Comparison of ENCODE assay signal across 12 cellular contexts in genomic region chr20:37295595-37295994, GRCh38. TPM values are rescaled to one million over a fixed set of nuclear protein-coding genes. Genes with fewer than 3 reads are reported as not detected.
A peak's percentile ranks its signal among the peaks of the same experiment; 100 is the strongest.
DNase-seq lines count a peak whose midpoint lies in the region; ATAC-seq, FAIRE-seq and TF ChIP-seq lines count a peak whose summit lies in the region.
"Had no signal": no experiment of that assay in that cellular context is flagged by ENCODE, and none has a peak within 500 bp of the region (broad histone marks: within the 10 kb centered on the region; RNA-seq: fewer than 3 reads in every experiment).

No MANE protein-coding gene starts in this region.

- peak; percentile 23 for FAIRE-seq in GM12891 (lab: Jason Lieb, UNC)
- FAIRE-seq: H1 had no signal

- TF ChIP-seq POLR2A in GM12891 (IDR thresholded peaks at IDR 0.05; ENCODE audit: low read depth, low read length) (no peak), gastrocnemius medialis (IDR thresholded peaks at IDR 0.05) (no peak), testis (IDR thresholded peaks at IDR 0.05) (no peak)

- no peak for ATAC-seq in gastrocnemius medialis

- intact Hi-C loops in gastrocnemius medialis (cut with DNase I; ENCODE audit: low total_unique reads): no loop called here
- intact Hi-C loops in testis (cut with DNase I; ENCODE audit: low total_unique reads): no loop called here

- no peaks in the 10 kb centered on the region for H3K36me3 ChIP-seq in gastrocnemius medialis
- no peaks in the 10 kb centered on the region for H3K36me3 ChIP-seq in testis (ENCODE audit: low read depth, missing control alignments)

- H3K27me3 ChIP-seq in gastrocnemius medialis: no peaks in the 10 kb centered on the region
- no peaks in the 10 kb centered on the region for H3K27me3 ChIP-seq in testis

- TF ChIP-seq CTCF in coronary artery (IDR thresholded peaks at IDR 0.05) (no peak), gastrocnemius medialis (IDR thresholded peaks at IDR 0.05 in 4 of 5, conservative IDR thresholded peaks at IDR 0.05 in 1 of 5) (no peak), testis (IDR thresholded peaks at IDR 0.05) (no peak), GM13977 (IDR thresholded peaks at IDR 0.05; ENCODE audit: extremely low read depth, insufficient read depth, missing control alignments) (no peak)

- H3K27ac ChIP-seq in coronary artery: peak overlapping the region; percentile 18 to 86
- H3K27ac ChIP-seq in gastrocnemius medialis: peak overlapping the region; percentile 4 to 51 (median 13)
- peak overlapping the region in 1 of 2 donors; percentile 80 for H3K27ac ChIP-seq in testis

- WGBS in testis, 2 donors: 84 to 93% methylated on average over 7 of the region's 7 CpGs

- H3K4me3 ChIP-seq in coronary artery: no peak overlapping the region
- no peak overlapping the region for H3K4me3 ChIP-seq in gastrocnemius medialis
- no peak overlapping the region for H3K4me3 ChIP-seq in testis

- H3K4me1 ChIP-seq in gastrocnemius medialis (peaks cover 32 to 35% of the 10 kb centered on the region in 2 donors), testis (peaks cover 24% of the 10 kb centered on the region)

- DNase-seq in GM12891 (ENCODE audit: insufficient read length, low spot score) (no peak), NCI-H2196 treated with DMSO at 0.1 percent for 48 hours (lab: John Stamatoyannopoulos, UW; ENCODE audit: unreplicated experiment) (peak; percentile 75), coronary artery (ENCODE audit: low spot score) (no peak), gastrocnemius medialis (no peak), NCI-H526 (lab: John Stamatoyannopoulos, UW) (no peak), NCI-H1694 treated with DMSO at 0.1 percent for 48 hours (lab: John Stamatoyannopoulos, UW) (no peak), testis (no peak), GM13977 (ENCODE audit: low spot score) (no peak)

- H3K9me3 ChIP-seq in gastrocnemius medialis (no peaks in the 10 kb centered on the region), testis (no peaks in the 10 kb centered on the region)

- in situ Hi-C loops in gastrocnemius medialis (cut with MboI; ENCODE audit: low sequenced_read_pairs in 4 of 4) (no loop called here), GM13977 (cut with MboI; ENCODE audit: low pct_unique_long_range_greater_than_20kb, low sequenced_read_pairs, unreplicated experiment) (no loop called here)

TF ChIP-seq in GM12891, 5 proteins besides CTCF, POLR2A, EP300 and RAD21:
- no peak for TF ChIP-seq SPI1 (IDR thresholded peaks at IDR 0.05; ENCODE audit: low read depth, low read length)
- TF ChIP-seq PAX5 (IDR thresholded peaks at IDR 0.05; ENCODE audit: insufficient read depth, low read length, severe bottlenecking): no peak
- TF ChIP-seq POU2F2 (IDR thresholded peaks at IDR 0.05; ENCODE audit: low read depth, low read length): no peak
- TF ChIP-seq TAF1 (IDR thresholded peaks at IDR 0.05; ENCODE audit: low read depth, low read length): no peak
- no peak for TF ChIP-seq POLR2AphosphoS5 (IDR thresholded peaks at IDR 0.05; ENCODE audit: low read depth, low read length)

RNA-seq across cellular contexts. Expression of gene MANBAL, which starts 6.1 kb away (rescaled TPM):
- polyA plus RNA-seq in GM12891 (2012; ENCODE audit: low read depth, missing spikeins): 17.5 TPM
- total RNA-seq in gastrocnemius medialis: 10 to 100 TPM in 1 of 4 donors, 1 to 10 TPM in 3; 6.6 to 11.8 (median 7.5) TPM
- 10 to 100 TPM; 42.4 to 68.4 TPM for total RNA-seq in testis
- 92.4 TPM for polyA plus RNA-seq in testis (ENCODE audit: insufficient read depth, low read depth, low replicate concordance)

RNA-seq across cellular contexts. Expression of gene GHRH, which starts 34.0 kb away (rescaled TPM):
- not detected for polyA plus RNA-seq in GM12891 (2012; ENCODE audit: low read depth, missing spikeins)
- total RNA-seq in gastrocnemius medialis: not detected
- total RNA-seq in testis: not detected
- polyA plus RNA-seq in testis (ENCODE audit: insufficient read depth, low read depth, low replicate concordance): not detected
- total RNA-seq: activated naive CD4-positive, alpha-beta T cell treated with anti-CD3 and anti-CD28 coated beads for 36 hours; H1; pulmonary artery endothelial cell; T-helper 1 cell treated with Interleukin-12 subunit alpha and Interleukin-12 subunit beta and Interleukin-4 antibody, amounts not matched to agents 30 ng/mL and 1 ng/mL, for 36 hours had no signal
- polyA plus RNA-seq: H1 had no signal

RNA-seq across cellular contexts. Expression of gene SRC, which starts 50.3 kb away (rescaled TPM):
- 24.6 TPM for polyA plus RNA-seq in GM12891 (2012; ENCODE audit: low read depth, missing spikeins)
- total RNA-seq in gastrocnemius medialis (1 to 10 TPM; 1.0 to 2.3 (median 1.8) TPM), testis (100 to 1,000 TPM; 143 to 179 TPM)
- polyA plus RNA-seq in testis (ENCODE audit: insufficient read depth, low read depth, low replicate concordance): 90.3 TPM

Comparison
In these comparisons a context has a peak if more than half of its experiments do, and no peak if none do; other contexts are left out.
1. RNA of gene SRC, which starts 50.3 kb away (total RNA-seq): 143 to 179 TPM in testis; 1.0 to 2.3 TPM in gastrocnemius medialis; every median in the first group is over 10 times any median in the second.